20 cellular contexts compared by ENCODE assay signal in genomic region chr21:44419679-44420078, GRCh38. TPM values are rescaled to one million over a fixed set of nuclear protein-coding genes. Genes with fewer than 3 reads are reported as not detected.
DNase-seq lines count a peak whose midpoint lies in the region; ATAC-seq, FAIRE-seq and TF ChIP-seq lines count a peak whose summit lies in the region.
"Had no signal": no experiment of that assay in that cellular context is flagged by ENCODE, and none has a peak within 500 bp of the region (broad histone marks: within the 10 kb centered on the region; RNA-seq: fewer than 3 reads in every experiment).

No MANE protein-coding gene starts in this region.

- POLR2A ChIA-PET in activated naive CD8-positive, alpha-beta T cell treated with anti-CD3 and anti-CD28 coated beads, Interleukin-2, amount 10 ng/mL, durations not matched to agents 7 days and 5 days (lab: Charles Lee), result no interaction called here
- POLR2A ChIA-PET in HepG2 (lab: Yijun Ruan, JAX), result no interaction called here

- no peaks in the 10 kb centered on the region for H3K79me2 ChIP-seq in HepG2 (ENCODE audit: insufficient read depth, low read length)

- H3K27ac ChIP-seq in WERI-Rb-1, result no peak overlapping the region
- no peak overlapping the region for H3K27ac ChIP-seq in HepG2 (ENCODE audit: extremely low read length, insufficient read depth, low read length)
- H3K27ac ChIP-seq: A549, C4-2B had no signal

- TF ChIP-seq CTCF in WERI-Rb-1 (IDR thresholded peaks at IDR 0.05; ENCODE audit: low read depth, low read length), result no peak
- no peak for TF ChIP-seq CTCF in HepG2 (CRISPR knock-in tag; IDR thresholded peaks at IDR 0.05)
- TF ChIP-seq CTCF in type B pancreatic cell (conservative IDR thresholded peaks at IDR 0.05), result no peak

- H3K36me3 Mint-ChIP-seq in activated naive CD8-positive, alpha-beta T cell treated with anti-CD3 and anti-CD28 coated beads, Interleukin-2, amount 10 ng/mL, durations not matched to agents 7 days and 5 days, result peaks cover 26% of the 10 kb centered on the region
- peaks cover 7% of the 10 kb centered on the region for H3K36me3 Mint-ChIP-seq in activated naive CD8-positive, alpha-beta T cell treated with anti-CD3 and anti-CD28 coated beads for 36 hours
- no peaks in the 10 kb centered on the region for H3K36me3 Mint-ChIP-seq in type B pancreatic cell

- no peak for TF ChIP-seq POLR2A in HepG2 (IDR thresholded peaks at IDR 0.05; ENCODE audit: insufficient read depth in 1 of 2, low read depth in 2 of 2, low read length in 2 of 2)

- no peak for FAIRE-seq in HepG2 (lab: Jason Lieb, UNC)
- FAIRE-seq: A549 had no signal

- no peaks in the 10 kb centered on the region for H3K4me1 Mint-ChIP-seq in activated naive CD8-positive, alpha-beta T cell treated with anti-CD3 and anti-CD28 coated beads, Interleukin-2, amount 10 ng/mL, durations not matched to agents 7 days and 5 days
- no peaks in the 10 kb centered on the region for H3K4me1 Mint-ChIP-seq in activated naive CD8-positive, alpha-beta T cell treated with anti-CD3 and anti-CD28 coated beads for 36 hours
- H3K4me1 Mint-ChIP-seq in type B pancreatic cell (ENCODE audit: unreplicated experiment), result peaks cover 3% of the 10 kb centered on the region

- H3K27me3 ChIP-seq in WERI-Rb-1 (ENCODE audit: insufficient read depth, low read depth, severe bottlenecking), result peaks cover 3% of the 10 kb centered on the region
- peaks cover 1 to 26% of the 10 kb centered on the region in 2 experiments; a peak in 4 of 5 replicates for H3K27me3 ChIP-seq in HepG2 (ENCODE audit: control insufficient read depth in 1 of 2, insufficient read depth in 2 of 2, low read length in 2 of 2)

- H3K4me2 ChIP-seq in HepG2 (ENCODE audit: low read depth, low read length), result no peak overlapping the region
- H3K4me2 ChIP-seq: A549 had no signal

- H3K9me3 Mint-ChIP-seq in activated naive CD8-positive, alpha-beta T cell treated with anti-CD3 and anti-CD28 coated beads, Interleukin-2, amount 10 ng/mL, durations not matched to agents 7 days and 5 days, result peaks cover 8% of the 10 kb centered on the region
- H3K9me3 Mint-ChIP-seq in activated naive CD8-positive, alpha-beta T cell treated with anti-CD3 and anti-CD28 coated beads for 36 hours, result peaks cover 6% of the 10 kb centered on the region
- no peaks in the 10 kb centered on the region for H3K9me3 Mint-ChIP-seq in type B pancreatic cell

- H3K27me3 Mint-ChIP-seq in activated naive CD8-positive, alpha-beta T cell treated with anti-CD3 and anti-CD28 coated beads, Interleukin-2, amount 10 ng/mL, durations not matched to agents 7 days and 5 days, result no peaks in the 10 kb centered on the region
- no peaks in the 10 kb centered on the region for H3K27me3 Mint-ChIP-seq in activated naive CD8-positive, alpha-beta T cell treated with anti-CD3 and anti-CD28 coated beads for 36 hours
- H3K27me3 Mint-ChIP-seq in type B pancreatic cell, result peaks cover 6% of the 10 kb centered on the region

- H3K4me3 Mint-ChIP-seq in activated naive CD8-positive, alpha-beta T cell treated with anti-CD3 and anti-CD28 coated beads, Interleukin-2, amount 10 ng/mL, durations not matched to agents 7 days and 5 days, result peak overlapping the region; percentile 6
- no peak overlapping the region for H3K4me3 Mint-ChIP-seq in activated naive CD8-positive, alpha-beta T cell treated with anti-CD3 and anti-CD28 coated beads for 36 hours
- H3K4me3 Mint-ChIP-seq in type B pancreatic cell, result no peak overlapping the region

- no peak overlapping the region for H3K9ac ChIP-seq in HepG2 (ENCODE audit: insufficient read depth, low read depth, low read length)

- H3K27ac Mint-ChIP-seq in activated naive CD8-positive, alpha-beta T cell treated with anti-CD3 and anti-CD28 coated beads, Interleukin-2, amount 10 ng/mL, durations not matched to agents 7 days and 5 days, result no peak overlapping the region
- H3K27ac Mint-ChIP-seq in activated naive CD8-positive, alpha-beta T cell treated with anti-CD3 and anti-CD28 coated beads for 36 hours, result no peak overlapping the region
- no peak overlapping the region for H3K27ac Mint-ChIP-seq in type B pancreatic cell

- TF ChIP-seq RAD21 in HepG2 (CRISPR knock-in tag; IDR thresholded peaks at IDR 0.05), result no peak

- no peak for ATAC-seq in activated naive CD8-positive, alpha-beta T cell treated with anti-CD3 and anti-CD28 coated beads, Interleukin-2, amount 10 ng/mL, durations not matched to agents 7 days and 5 days (ENCODE audit: low read depth)
- ATAC-seq in HepG2, result no peak
- ATAC-seq in HG02981 (IDR thresholded peaks at IDR 0.05; ENCODE audit: unreplicated experiment), result no peak
- ATAC-seq: A549, HCT116 had no signal

- H3K4me3 ChIP-seq in WERI-Rb-1 (ENCODE audit: low read depth, low read length) (no peak overlapping the region), HepG2 (replicated peaks in 1 of 3; ENCODE audit: insufficient read depth in 1 of 3, low read depth in 2 of 3, low read length in 3 of 3) (no peak overlapping the region)
- H3K4me3 ChIP-seq: A549 had no signal

- no peaks in the 10 kb centered on the region for H3K4me1 ChIP-seq in HepG2 (ENCODE audit: insufficient read depth, low read length)
- H3K4me1 ChIP-seq: A549, Caco-2 had no signal

- no peak for DNase-seq in activated naive CD8-positive, alpha-beta T cell treated with anti-CD3 and anti-CD28 coated beads, Interleukin-2, amount 10 ng/mL, durations not matched to agents 7 days and 5 days
- no peak for DNase-seq in activated naive CD8-positive, alpha-beta T cell treated with anti-CD3 and anti-CD28 coated beads for 36 hours
- DNase-seq in WERI-Rb-1 (peak; percentile 1), HepG2 (ENCODE audit: low spot score) (no peak), type B pancreatic cell (ENCODE audit: extremely low spot score, unreplicated experiment) (peak; percentile 18), NCI-H82 (lab: John Stamatoyannopoulos, UW) (no peak), T-helper 2 cell (no peak)
- DNase-seq: DMS53, KBM-7, NCI-H1048, NCI-H1694 treated with DMSO at 0.1 percent for 48 hours, NCI-H446 treated with DMSO at 0.1 percent for 48 hours, NCI-H748 treated with DMSO at 0.1 percent for 48 hours, SHP77 had no signal

- 78% methylated on average over 3 of the region's 3 CpGs for WGBS in HepG2 (ENCODE audit: low lambda C conversion rate)

- TF ChIP-seq EP300 in HepG2 (IDR thresholded peaks at IDR 0.05; ENCODE audit: low read depth in 2 of 2, low read length in 2 of 2), result no peak
- TF ChIP-seq EP300 in HepG2 (CRISPR knock-in tag; IDR thresholded peaks at IDR 0.05; ENCODE audit: borderline replicate concordance), result no peak

- CTCF ChIA-PET in HepG2 (lab: Yijun Ruan, JAX; ENCODE audit: low intra/inter-chr PET ratio, low total read pairs), result no interaction called here

- H4K20me1 ChIP-seq in HepG2 (ENCODE audit: insufficient read depth, low read length), result no peaks in the 10 kb centered on the region

- H3K36me3 ChIP-seq in WERI-Rb-1 (no peaks in the 10 kb centered on the region), HepG2 (replicated peaks in 1 of 2; ENCODE audit: control insufficient read depth in 1 of 2, insufficient read depth in 2 of 2, low read length in 2 of 2) (no peaks in the 10 kb centered on the region)

- intact Hi-C loops in HepG2 (cut with micrococcal nuclease; ENCODE audit: unreplicated experiment), result no loop called here

- no peak overlapping the region for H2AFZ ChIP-seq in HepG2 (ENCODE audit: low read length)

- H3K9me3 ChIP-seq in WERI-Rb-1 (ENCODE audit: severe bottlenecking), result peaks cover 8% of the 10 kb centered on the region
- H3K9me3 ChIP-seq in HepG2 (ENCODE audit: low read length), result peaks cover 6% of the 10 kb centered on the region; the same call in 1 of the 2 replicates
- H3K9me3 ChIP-seq: A549, Caco-2 had no signal

- in situ Hi-C loops in HepG2 (cut with HindIII; ENCODE audit: extremely low pct_ligation_motif_present, low pct_unique_long_range_greater_than_20kb), result no loop called here

- no TSS peak for BruUV-seq in HepG2 (replicated peaks; lab: Mats Ljungman, UMichigan)

TF ChIP-seq in HepG2, 621 proteins besides CTCF, POLR2A, EP300 and RAD21:
- TF ChIP-seq CREB1 (IDR thresholded peaks at IDR 0.05), result peak; percentile 45; the same call in 1 of the 2 replicates
- no peak for TF ChIP-seq CREB1 (CRISPR knock-in tag; IDR thresholded peaks at IDR 0.05)
- no peak for TF ChIP-seq KLF16 (CRISPR knock-in tag; IDR thresholded peaks at IDR 0.05)

RNA-seq across cellular contexts. Expression of gene LRRC3, which starts 35.6 kb away (rescaled TPM):
- 1 to 10 TPM; 3.0 to 3.5 TPM for total RNA-seq in activated naive CD8-positive, alpha-beta T cell treated with anti-CD3 and anti-CD28 coated beads, Interleukin-2, amount 10 ng/mL, durations not matched to agents 7 days and 5 days
- 1 to 10 TPM; 1.8 to 1.9 TPM for total RNA-seq in activated naive CD8-positive, alpha-beta T cell treated with anti-CD3 and anti-CD28 coated beads for 36 hours
- total RNA-seq in HepG2 (2016; rRNA removed; fragmentation: Illumina TruSeq; extraction: Trizol), result 3.9 and 4.8 TPM in 2 replicates
- total RNA-seq in HepG2 (2016; cell fraction: cytosol; rRNA removed; fragmentation: Illumina TruSeq; extraction: Trizol; ENCODE audit: low read depth), result 0.97 and 1.1 TPM in 2 replicates
- 3.1 and 4.8 TPM in 2 replicates for total RNA-seq in HepG2 (2016; cell fraction: insoluble cytoplasmic fraction; rRNA removed; fragmentation: Illumina TruSeq; extraction: Trizol)
- total RNA-seq in HepG2 (2016; cell fraction: membrane; rRNA removed; fragmentation: Illumina TruSeq; extraction: Trizol), result 3.5 and 4.4 TPM in 2 replicates
- total RNA-seq in HepG2 (2016; cell fraction: nucleus; rRNA removed; fragmentation: Illumina TruSeq; extraction: Trizol), result 5.2 and 5.7 TPM in 2 replicates
- 16.5 and 24.3 TPM in 2 replicates for polyA plus RNA-seq in HepG2 (2011; rRNA removed)
- polyA plus RNA-seq in HepG2 (2011; cell fraction: cytosol; rRNA removed), result 17.5 and 19.8 TPM in 2 replicates
- 25.9 and 31.8 TPM in 2 replicates for polyA plus RNA-seq in HepG2 (2011; cell fraction: nucleus; rRNA removed)
- 24.1 and 27.1 TPM in 2 replicates for polyA plus RNA-seq in HepG2 (2012)
- polyA plus RNA-seq in HepG2 (2016; cell fraction: cytosol; fragmentation: Illumina TruSeq; extraction: Trizol; ENCODE audit: low read depth), result 0.99 and 1.3 TPM in 2 replicates
- polyA plus RNA-seq in HepG2 (2016; cell fraction: insoluble cytoplasmic fraction; fragmentation: Illumina TruSeq; extraction: Trizol; ENCODE audit: low read depth), result 4.4 and 5.5 TPM in 2 replicates
- 2.9 and 3.4 TPM in 2 replicates for polyA plus RNA-seq in HepG2 (2016; cell fraction: membrane; fragmentation: Illumina TruSeq; extraction: Trizol; ENCODE audit: low read depth)
- polyA plus RNA-seq in HepG2 (2016; cell fraction: nucleus; fragmentation: Illumina TruSeq; extraction: Trizol; ENCODE audit: insufficient read depth, low read depth), result 10.0 TPM in 2 replicates
- polyA minus RNA-seq in HepG2 (2011; rRNA and poly(A)+ RNA removed; ENCODE audit: low replicate concordance), result 3.8 and 34.5 TPM in 2 replicates
- polyA minus RNA-seq in HepG2 (2011; cell fraction: cytosol; rRNA and poly(A)+ RNA removed), result 16.0 and 20.9 TPM in 2 replicates
- 10.4 and 13.4 TPM in 2 replicates for polyA minus RNA-seq in HepG2 (2011; cell fraction: nucleus; rRNA and poly(A)+ RNA removed)
- total RNA-seq in type B pancreatic cell (ENCODE audit: low replicate concordance), result 6.4 and 8.7 TPM in 2 replicates
- total RNA-seq: HT1080 had no signal

Comparison
In these comparisons a context has a peak if more than half of its experiments do, and no peak if none do; other contexts are left out.
1. DNase-seq: peak in WERI-Rb-1 (single experiment) and type B pancreatic cell (single experiment); none in activated naive CD8-positive, alpha-beta T cell treated with anti-CD3 and anti-CD28 coated beads, Interleukin-2, amount 10 ng/mL, durations not matched to agents 7 days and 5 days (single experiment), activated naive CD8-positive, alpha-beta T cell treated with anti-CD3 and anti-CD28 coated beads for 36 hours (single experiment), HepG2 (single experiment), NCI-H82 (single experiment) and T-helper 2 cell (0 of 5).